In the genomic region with DNA sequence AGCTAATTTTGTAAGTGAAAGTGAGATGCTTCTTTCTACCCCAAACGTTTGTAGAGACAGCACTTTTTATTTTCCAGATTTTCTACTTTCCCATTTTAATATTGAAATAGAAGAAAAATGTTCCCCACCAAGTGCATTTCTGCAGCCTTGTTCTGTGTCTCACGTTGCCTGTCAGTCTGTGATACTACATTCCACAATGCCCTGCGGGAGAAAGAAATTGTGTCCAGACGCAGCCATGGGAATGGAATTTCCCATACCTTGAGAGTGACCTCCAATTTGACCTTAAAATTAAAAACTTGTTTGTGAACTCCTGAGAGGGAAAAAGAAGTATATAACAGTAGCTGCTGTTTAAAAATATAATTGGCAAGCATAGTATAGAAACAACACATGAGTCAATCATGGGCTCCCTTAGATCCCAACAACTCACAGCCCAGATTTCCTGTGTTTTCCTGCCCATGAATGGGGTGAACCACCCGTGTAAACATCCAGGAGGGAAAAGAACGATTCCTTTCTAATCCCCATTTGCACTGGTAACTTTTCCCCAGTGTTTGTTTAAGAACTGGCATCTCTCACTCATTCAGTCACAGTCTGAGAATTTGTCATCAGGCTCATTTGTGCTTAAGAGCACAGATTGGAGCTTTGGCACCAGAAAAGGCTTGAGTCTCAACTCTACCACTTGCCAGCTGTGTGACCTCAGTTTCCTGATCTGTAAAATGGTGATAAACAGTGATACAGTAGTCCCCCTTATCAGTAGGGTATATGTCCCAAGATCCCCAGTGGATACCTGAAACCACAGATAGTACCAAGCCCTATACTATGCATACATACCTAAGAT, we compare ENCODE assay signal across 11 cellular contexts.
DNase-seq lines count a peak whose midpoint lies in the region; ATAC-seq lines count a peak whose summit lies in the region.
"Had no signal": no experiment of that assay in that cellular context is flagged by ENCODE, and none has a peak within 500 bp of the region (broad histone marks: within the 10 kb centered on the region; RNA-seq: fewer than 3 reads in every experiment).

No MANE protein-coding gene starts in this region.

- DNase-seq in lung microvascular endothelial cell (ENCODE audit: low read depth in 2 of 2) = peak; percentile 41 to 55
- no peak for DNase-seq in activated naive CD8-positive, alpha-beta T cell treated with anti-CD3 and anti-CD28 coated beads for 36 hours
- DNase-seq in NCI-H187 treated with DMSO at 0.1 percent for 48 hours (lab: John Stamatoyannopoulos, UW) = no peak
- no peak for DNase-seq in activated CD8-positive, alpha-beta memory T cell treated with anti-CD3 and anti-CD28 coated beads, Interleukin-2, amount 10 ng/mL, durations not matched to agents 7 days and 5 days
- DNase-seq in GF-D8 (lab: John Stamatoyannopoulos, UW) = no peak
- DNase-seq: H7; stimulated activated CD4-positive, alpha-beta T cell treated with anti-CD3 and anti-CD28 coated beads, Interleukin-2, amount 100 ng/mL, for 48 hours had no signal

- CTCF ChIA-PET in activated CD8-positive, alpha-beta memory T cell treated with anti-CD3 and anti-CD28 coated beads, Interleukin-2, amount 10 ng/mL, durations not matched to agents 7 days and 5 days (lab: Charles Lee) = no interaction called here

- H3K36me3 Mint-ChIP-seq in activated naive CD8-positive, alpha-beta T cell treated with anti-CD3 and anti-CD28 coated beads for 36 hours = no peaks in the 10 kb centered on the region
- no peaks in the 10 kb centered on the region for H3K36me3 Mint-ChIP-seq in activated CD8-positive, alpha-beta memory T cell treated with anti-CD3 and anti-CD28 coated beads, Interleukin-2, amount 10 ng/mL, durations not matched to agents 7 days and 5 days

- H3K9me3 Mint-ChIP-seq in activated naive CD8-positive, alpha-beta T cell treated with anti-CD3 and anti-CD28 coated beads for 36 hours = no peaks in the 10 kb centered on the region
- no peaks in the 10 kb centered on the region for H3K9me3 Mint-ChIP-seq in activated CD8-positive, alpha-beta memory T cell treated with anti-CD3 and anti-CD28 coated beads, Interleukin-2, amount 10 ng/mL, durations not matched to agents 7 days and 5 days (ENCODE audit: low read depth)

- peaks cover 3% of the 10 kb centered on the region for H3K4me1 Mint-ChIP-seq in activated naive CD8-positive, alpha-beta T cell treated with anti-CD3 and anti-CD28 coated beads for 36 hours
- no peaks in the 10 kb centered on the region for H3K4me1 Mint-ChIP-seq in activated CD8-positive, alpha-beta memory T cell treated with anti-CD3 and anti-CD28 coated beads, Interleukin-2, amount 10 ng/mL, durations not matched to agents 7 days and 5 days

- ATAC-seq in GM18868 (IDR thresholded peaks at IDR 0.05; ENCODE audit: unreplicated experiment) (peak; percentile 50), GM21723 (IDR thresholded peaks at IDR 0.05; ENCODE audit: unreplicated experiment) (peak; percentile 43), HG03342 (IDR thresholded peaks at IDR 0.05; ENCODE audit: unreplicated experiment) (peak; percentile 34)
- ATAC-seq in activated CD8-positive, alpha-beta memory T cell treated with anti-CD3 and anti-CD28 coated beads, Interleukin-2, amount 10 ng/mL, durations not matched to agents 7 days and 5 days = no peak
- ATAC-seq: foreskin keratinocyte had no signal

- H3K27ac Mint-ChIP-seq in activated naive CD8-positive, alpha-beta T cell treated with anti-CD3 and anti-CD28 coated beads for 36 hours = no peak overlapping the region
- H3K27ac Mint-ChIP-seq in activated CD8-positive, alpha-beta memory T cell treated with anti-CD3 and anti-CD28 coated beads, Interleukin-2, amount 10 ng/mL, durations not matched to agents 7 days and 5 days = no peak overlapping the region

- H3K27me3 Mint-ChIP-seq in activated naive CD8-positive, alpha-beta T cell treated with anti-CD3 and anti-CD28 coated beads for 36 hours = no peaks in the 10 kb centered on the region
- H3K27me3 Mint-ChIP-seq in activated CD8-positive, alpha-beta memory T cell treated with anti-CD3 and anti-CD28 coated beads, Interleukin-2, amount 10 ng/mL, durations not matched to agents 7 days and 5 days = no peaks in the 10 kb centered on the region

- no peak overlapping the region for H3K4me3 Mint-ChIP-seq in activated naive CD8-positive, alpha-beta T cell treated with anti-CD3 and anti-CD28 coated beads for 36 hours
- H3K4me3 Mint-ChIP-seq in activated CD8-positive, alpha-beta memory T cell treated with anti-CD3 and anti-CD28 coated beads, Interleukin-2, amount 10 ng/mL, durations not matched to agents 7 days and 5 days = no peak overlapping the region

Comparison
In these comparisons a context has a peak if more than half of its experiments do, and no peak if none do; other contexts are left out.
1. DNase-seq: peak in lung microvascular endothelial cell (2 of 2); none in activated naive CD8-positive, alpha-beta T cell treated with anti-CD3 and anti-CD28 coated beads for 36 hours (single experiment), NCI-H187 treated with DMSO at 0.1 percent for 48 hours (single experiment), activated CD8-positive, alpha-beta memory T cell treated with anti-CD3 and anti-CD28 coated beads, Interleukin-2, amount 10 ng/mL, durations not matched to agents 7 days and 5 days (single experiment) and GF-D8 (single experiment).